In the genomic region with DNA sequence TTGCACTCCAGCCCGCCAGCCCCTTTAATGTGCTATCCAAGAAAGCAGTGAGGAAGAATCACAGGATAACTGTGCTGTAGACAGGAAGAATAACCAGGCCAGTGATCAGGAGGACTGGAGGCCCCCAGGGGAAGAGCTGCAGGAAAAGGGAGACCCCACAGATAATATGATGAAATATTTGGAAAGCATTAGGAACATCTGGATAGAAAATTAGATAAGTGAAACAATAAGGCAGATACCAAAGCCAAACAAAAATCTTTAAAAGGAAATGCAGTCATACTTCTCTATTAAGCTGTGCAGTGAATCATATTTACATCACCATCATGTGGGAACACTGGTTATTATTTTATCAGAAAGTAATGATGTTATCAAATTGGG, we compare ENCODE assay signal across 9 cellular contexts. TPM values are rescaled to one million over a fixed set of nuclear protein-coding genes. Genes with fewer than 3 reads are reported as not detected.
A peak's percentile ranks its signal among the peaks of the same experiment; 100 is the strongest.
DNase-seq lines count a peak whose midpoint lies in the region; ATAC-seq and TF ChIP-seq lines count a peak whose summit lies in the region.
"Had no signal": no experiment of that assay in that cellular context is flagged by ENCODE, and none has a peak within 500 bp of the region (broad histone marks: within the 10 kb centered on the region; RNA-seq: fewer than 3 reads in every experiment).

No MANE protein-coding gene starts in this region.

- no peak overlapping the region for H3K27ac ChIP-seq in Peyer's patch
- H3K27ac ChIP-seq: 22Rv1 had no signal

- intact Hi-C loops in left ventricle myocardium superior (cut with micrococcal nuclease): no loop called here

- no peak overlapping the region for H3K27ac Mint-ChIP-seq in T-helper 1 cell treated with Interleukin-12 subunit alpha and Interleukin-12 subunit beta and Interleukin-4 antibody, amounts not matched to agents 30 μg/mL and 1 μg/mL, for 36 hours
- no peak overlapping the region for H3K27ac Mint-ChIP-seq in activated naive CD8-positive, alpha-beta T cell treated with anti-CD3 and anti-CD28 coated beads, Interleukin-2, amount 10 ng/mL, durations not matched to agents 7 days and 5 days
- H3K27ac Mint-ChIP-seq in stimulated activated effector memory CD8-positive, alpha-beta T cell treated with anti-CD3 and anti-CD28 coated beads, Interleukin-12 subunit alpha, Interleukin-12 subunit beta, amount 100 ng/mL, for 72 hours: peak overlapping the region; percentile 38

- TF ChIP-seq POLR2A in Peyer's patch (IDR thresholded peaks at IDR 0.05): no peak

- no peak for ATAC-seq in activated naive CD8-positive, alpha-beta T cell treated with anti-CD3 and anti-CD28 coated beads, Interleukin-2, amount 10 ng/mL, durations not matched to agents 7 days and 5 days (ENCODE audit: low read depth)
- ATAC-seq in left ventricle myocardium superior: peak; percentile 72
- ATAC-seq in stimulated activated effector memory CD8-positive, alpha-beta T cell treated with anti-CD3 and anti-CD28 coated beads, Interleukin-12 subunit alpha, Interleukin-12 subunit beta, amount 100 ng/mL, for 72 hours: no peak
- ATAC-seq in GM21447 (IDR thresholded peaks at IDR 0.05; ENCODE audit: unreplicated experiment): no peak

- peak overlapping the region; percentile 44 for H3K4me3 Mint-ChIP-seq in T-helper 1 cell treated with Interleukin-12 subunit alpha and Interleukin-12 subunit beta and Interleukin-4 antibody, amounts not matched to agents 30 μg/mL and 1 μg/mL, for 36 hours
- peak overlapping the region; percentile 41 for H3K4me3 Mint-ChIP-seq in activated naive CD8-positive, alpha-beta T cell treated with anti-CD3 and anti-CD28 coated beads, Interleukin-2, amount 10 ng/mL, durations not matched to agents 7 days and 5 days
- peak overlapping the region; percentile 2 for H3K4me3 Mint-ChIP-seq in stimulated activated effector memory CD8-positive, alpha-beta T cell treated with anti-CD3 and anti-CD28 coated beads, Interleukin-12 subunit alpha, Interleukin-12 subunit beta, amount 100 ng/mL, for 72 hours

- no peak for DNase-seq in T-helper 1 cell
- DNase-seq in activated naive CD8-positive, alpha-beta T cell treated with anti-CD3 and anti-CD28 coated beads, Interleukin-2, amount 10 ng/mL, durations not matched to agents 7 days and 5 days: no peak
- no peak for DNase-seq in left ventricle myocardium superior
- DNase-seq in stimulated activated effector memory CD8-positive, alpha-beta T cell treated with anti-CD3 and anti-CD28 coated beads, Interleukin-12 subunit alpha, Interleukin-12 subunit beta, amount 100 ng/mL, for 72 hours (ENCODE audit: low spot score in 2 of 2): no peak
- DNase-seq in midbrain (lab: John Stamatoyannopoulos, UW): no peak
- DNase-seq in Peyer's patch: no peak

- H3K4me3 ChIP-seq in Peyer's patch: peak overlapping the region in 1 of 4 donors; percentile 42

- no peak for TF ChIP-seq CTCF in Peyer's patch (IDR thresholded peaks at IDR 0.05)

- H3K36me3 Mint-ChIP-seq in T-helper 1 cell treated with Interleukin-12 subunit alpha and Interleukin-12 subunit beta and Interleukin-4 antibody, amounts not matched to agents 30 μg/mL and 1 μg/mL, for 36 hours (ENCODE audit: low read depth): peaks cover 12% of the 10 kb centered on the region
- peaks cover 11% of the 10 kb centered on the region for H3K36me3 Mint-ChIP-seq in activated naive CD8-positive, alpha-beta T cell treated with anti-CD3 and anti-CD28 coated beads, Interleukin-2, amount 10 ng/mL, durations not matched to agents 7 days and 5 days
- no peaks in the 10 kb centered on the region for H3K36me3 Mint-ChIP-seq in stimulated activated effector memory CD8-positive, alpha-beta T cell treated with anti-CD3 and anti-CD28 coated beads, Interleukin-12 subunit alpha, Interleukin-12 subunit beta, amount 100 ng/mL, for 72 hours

- peaks cover 0 to 12% (median 0%) of the 10 kb centered on the region in 4 donors for H3K4me1 ChIP-seq in Peyer's patch

- H3K9me3 ChIP-seq in Peyer's patch: no peaks in the 10 kb centered on the region

- POLR2A ChIA-PET in activated naive CD8-positive, alpha-beta T cell treated with anti-CD3 and anti-CD28 coated beads, Interleukin-2, amount 10 ng/mL, durations not matched to agents 7 days and 5 days (lab: Charles Lee): interaction anchor here (1.4 to 2.2 kb wide), 2 partner anchors 14 to 16 kb away, joined by 4 to 5 read pairs; no protein-coding TSS in a partner anchor

- H3K36me3 ChIP-seq in Peyer's patch: no peaks in the 10 kb centered on the region

- peaks cover 16% of the 10 kb centered on the region for H3K27me3 Mint-ChIP-seq in T-helper 1 cell treated with Interleukin-12 subunit alpha and Interleukin-12 subunit beta and Interleukin-4 antibody, amounts not matched to agents 30 μg/mL and 1 μg/mL, for 36 hours (ENCODE audit: low read depth)
- peaks cover 18% of the 10 kb centered on the region for H3K27me3 Mint-ChIP-seq in activated naive CD8-positive, alpha-beta T cell treated with anti-CD3 and anti-CD28 coated beads, Interleukin-2, amount 10 ng/mL, durations not matched to agents 7 days and 5 days

- H3K4me1 Mint-ChIP-seq in T-helper 1 cell treated with Interleukin-12 subunit alpha and Interleukin-12 subunit beta and Interleukin-4 antibody, amounts not matched to agents 30 μg/mL and 1 μg/mL, for 36 hours (ENCODE audit: low read depth): peaks cover 41% of the 10 kb centered on the region
- peaks cover 35% of the 10 kb centered on the region for H3K4me1 Mint-ChIP-seq in activated naive CD8-positive, alpha-beta T cell treated with anti-CD3 and anti-CD28 coated beads, Interleukin-2, amount 10 ng/mL, durations not matched to agents 7 days and 5 days
- peaks cover 19% of the 10 kb centered on the region for H3K4me1 Mint-ChIP-seq in stimulated activated effector memory CD8-positive, alpha-beta T cell treated with anti-CD3 and anti-CD28 coated beads, Interleukin-12 subunit alpha, Interleukin-12 subunit beta, amount 100 ng/mL, for 72 hours

- H3K9me3 Mint-ChIP-seq in T-helper 1 cell treated with Interleukin-12 subunit alpha and Interleukin-12 subunit beta and Interleukin-4 antibody, amounts not matched to agents 30 μg/mL and 1 μg/mL, for 36 hours: peaks cover 14% of the 10 kb centered on the region
- peaks cover 7% of the 10 kb centered on the region for H3K9me3 Mint-ChIP-seq in activated naive CD8-positive, alpha-beta T cell treated with anti-CD3 and anti-CD28 coated beads, Interleukin-2, amount 10 ng/mL, durations not matched to agents 7 days and 5 days
- no peaks in the 10 kb centered on the region for H3K9me3 Mint-ChIP-seq in stimulated activated effector memory CD8-positive, alpha-beta T cell treated with anti-CD3 and anti-CD28 coated beads, Interleukin-12 subunit alpha, Interleukin-12 subunit beta, amount 100 ng/mL, for 72 hours

- no peaks in the 10 kb centered on the region for H3K27me3 ChIP-seq in Peyer's patch

RNA-seq across cellular contexts. Expression of a gene that starts 14.3 kb away (rescaled TPM):
- total RNA-seq in activated naive CD8-positive, alpha-beta T cell treated with anti-CD3 and anti-CD28 coated beads, Interleukin-2, amount 10 ng/mL, durations not matched to agents 7 days and 5 days: 10 to 100 TPM; 31.9 to 32.4 TPM
- total RNA-seq in left ventricle myocardium superior (38.0 TPM), Peyer's patch (10 to 100 TPM; 20.5 to 31.0 (median 26.3) TPM)

RNA-seq across cellular contexts. Expression of a gene that starts 42.9 kb away (rescaled TPM):
- total RNA-seq in activated naive CD8-positive, alpha-beta T cell treated with anti-CD3 and anti-CD28 coated beads, Interleukin-2, amount 10 ng/mL, durations not matched to agents 7 days and 5 days: 10 to 100 TPM; 17.7 to 20.1 TPM
- 15.9 TPM for total RNA-seq in left ventricle myocardium superior
- 10 to 100 TPM; 14.9 to 49.6 (median 31.8) TPM for total RNA-seq in Peyer's patch
